ENCODE assay signal across 1 cellular context in the genomic region with DNA sequence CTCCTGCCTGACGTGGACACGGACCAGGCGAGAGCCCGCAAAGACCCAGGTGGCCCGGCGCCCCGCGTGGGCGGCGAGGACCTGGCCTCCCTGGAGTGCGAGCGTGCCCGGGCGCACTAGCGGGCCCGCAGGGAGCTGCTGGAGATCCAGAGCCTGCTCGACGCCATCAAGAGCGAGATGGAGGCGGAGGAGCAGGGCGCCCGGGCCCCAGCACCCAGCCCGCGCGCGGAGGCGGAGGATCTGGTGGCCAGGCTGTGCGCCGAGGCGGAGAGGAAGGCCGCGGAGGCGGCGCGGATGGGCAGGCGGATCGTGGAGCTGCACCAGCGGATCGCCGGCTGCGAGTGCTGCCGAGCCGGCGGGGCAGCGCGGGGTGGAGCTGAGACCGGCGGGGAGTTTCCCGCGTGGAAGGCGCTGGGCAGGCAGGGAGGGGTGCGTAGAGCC.
TF ChIP-seq lines count a peak whose summit lies in the region.

No MANE protein-coding gene starts in this region.

TF ChIP-seq in IMR-90, 13 proteins besides CTCF, POLR2A, EP300 and RAD21:
- no peak for TF ChIP-seq FOS (IDR thresholded peaks at IDR 0.05; ENCODE audit: low read depth, low read length)
- no peak for TF ChIP-seq MXI1 (IDR thresholded peaks at IDR 0.05; ENCODE audit: borderline replicate concordance, low read depth, low read length)
- TF ChIP-seq BHLHE40 (IDR thresholded peaks at IDR 0.05; ENCODE audit: low read depth, low read length) = no peak
- no peak for TF ChIP-seq MAFK (IDR thresholded peaks at IDR 0.05; ENCODE audit: low read depth, low read length)
- no peak for TF ChIP-seq CHD1 (IDR thresholded peaks at IDR 0.05; ENCODE audit: low read depth, low read length)
- TF ChIP-seq NFE2L2 (IDR thresholded peaks at IDR 0.05; ENCODE audit: low read depth, low read length) = no peak
- TF ChIP-seq CEBPB (IDR thresholded peaks at IDR 0.05; ENCODE audit: low read depth, low read length) = no peak
- no peak for TF ChIP-seq MAZ (IDR thresholded peaks at IDR 0.05; ENCODE audit: borderline replicate concordance, low read depth, low read length)
- TF ChIP-seq ELK1 (IDR thresholded peaks at IDR 0.05; ENCODE audit: borderline replicate concordance, low read depth, low read length) = no peak
- TF ChIP-seq RCOR1 (IDR thresholded peaks at IDR 0.05; ENCODE audit: insufficient replicate concordance, low read length) = no peak
- no peak for TF ChIP-seq RFX5 (IDR thresholded peaks at IDR 0.05; ENCODE audit: low read depth, low read length)
- TF ChIP-seq SMC3 (IDR thresholded peaks at IDR 0.05; ENCODE audit: low read depth, low read length) = no peak
- TF ChIP-seq USF2 (IDR thresholded peaks at IDR 0.05; ENCODE audit: low read depth, low read length) = no peak
